ENCODE assay signal across 19 cellular contexts in genomic region chr16:22751685-22752084, GRCh38.
A peak's percentile ranks its signal among the peaks of the same experiment; 100 is the strongest.
DNase-seq lines count a peak whose midpoint lies in the region; ATAC-seq and TF ChIP-seq lines count a peak whose summit lies in the region.
"Had no signal": no experiment of that assay in that cellular context is flagged by ENCODE, and none has a peak within 500 bp of the region (broad histone marks: within the 10 kb centered on the region; RNA-seq: fewer than 3 reads in every experiment).

No MANE protein-coding gene starts in this region.

- TF ChIP-seq CTCF in heart right ventricle (IDR thresholded peaks at IDR 0.05) (no peak), nephron (IDR thresholded peaks at IDR 0.05; ENCODE audit: unreplicated experiment in 3 of 3) (no peak), GM13977 (IDR thresholded peaks at IDR 0.05; ENCODE audit: extremely low read depth, insufficient read depth, missing control alignments) (no peak)

- peaks cover 0 to 11% (median 0%) of the 10 kb centered on the region in 11 donors for H3K9me3 ChIP-seq in heart right ventricle
- no peaks in the 10 kb centered on the region for H3K9me3 ChIP-seq in right cardiac atrium (ENCODE audit: control insufficient read depth, low read length)
- H3K9me3 ChIP-seq: BE2C had no signal

- peak overlapping the region in 1 of 3 experiments; percentile 13 for H3K4me3 Mint-ChIP-seq in nephron
- H3K4me3 Mint-ChIP-seq: CD14-positive monocyte; CD4-positive, alpha-beta T cell; CD8-positive, alpha-beta memory T cell had no signal

- H3K4me3 ChIP-seq in heart right ventricle (no peak overlapping the region), right cardiac atrium (ENCODE audit: low read length) (no peak overlapping the region)
- H3K4me3 ChIP-seq: BLaER1 treated with 17β-estradiol and CSF1 and Interleukin-3, amounts not matched to agents 10 nM and 100 nM had no signal

- no peaks in the 10 kb centered on the region for H3K36me3 Mint-ChIP-seq in nephron (ENCODE audit: low read depth)
- H3K36me3 Mint-ChIP-seq: CD14-positive monocyte; CD8-positive, alpha-beta memory T cell had no signal

- H3K27me3 Mint-ChIP-seq in nephron (ENCODE audit: low read depth) = peaks cover 29% of the 10 kb centered on the region

- no peak for DNase-seq in heart right ventricle
- DNase-seq in right cardiac atrium = no peak
- DNase-seq in NCI-H82 treated with DMSO at 0.1 percent for 48 hours (lab: John Stamatoyannopoulos, UW; ENCODE audit: unreplicated experiment) = peak; percentile 88
- peak; percentile 32 for DNase-seq in superior temporal gyrus (ENCODE audit: extremely low spot score)
- DNase-seq in activated T-cell treated with anti-CD3 and anti-CD28 coated beads for 4 hours = no peak
- no peak for DNase-seq in amniotic stem cell (lab: John Stamatoyannopoulos, UW)
- DNase-seq in GM13977 (ENCODE audit: low spot score) = no peak
- DNase-seq: BE2C; CD4-positive, alpha-beta T cell; CD8-positive, alpha-beta memory T cell; DMS53; DMS79 treated with DMSO at 0.1 percent for 48 hours; GF-D8; H7; HCEC 1CT had no signal

- WGBS in heart right ventricle, 2 donors = 65 to 83% methylated on average over 2 of the region's 2 CpGs
- WGBS in right cardiac atrium = 75% methylated on average over 2 of the region's 2 CpGs

- peak overlapping the region in 2 of 3 experiments; percentile 48 to 79 for H3K27ac Mint-ChIP-seq in nephron
- H3K27ac Mint-ChIP-seq: CD14-positive monocyte; CD4-positive, alpha-beta T cell; CD8-positive, alpha-beta memory T cell had no signal

- peaks cover 3% of the 10 kb centered on the region for H3K9me3 Mint-ChIP-seq in nephron
- H3K9me3 Mint-ChIP-seq: CD4-positive, alpha-beta T cell had no signal

- peaks cover 8% of the 10 kb centered on the region for H3K4me1 Mint-ChIP-seq in nephron
- H3K4me1 Mint-ChIP-seq: CD14-positive monocyte; CD8-positive, alpha-beta memory T cell had no signal

- intact Hi-C loops in heart right ventricle (cut with DNase I) = no loop called here
- intact Hi-C loops in right cardiac atrium (cut with DNase I) = no loop called here

- H3K36me3 ChIP-seq in heart right ventricle = no peaks in the 10 kb centered on the region
- H3K36me3 ChIP-seq: BE2C; BLaER1 treated with 17β-estradiol and CSF1 and Interleukin-3, amounts not matched to agents 10 nM and 100 nM had no signal

- ATAC-seq in heart right ventricle (peak in 5 of 8 donors; percentile 16 to 62 (median 27)), right cardiac atrium (no peak)

- H3K27me3 ChIP-seq in heart right ventricle = peaks cover 0 to 12% (median 0%) of the 10 kb centered on the region in 7 donors
- H3K27me3 ChIP-seq in right cardiac atrium (ENCODE audit: control insufficient read depth, insufficient read depth) = no peaks in the 10 kb centered on the region
- H3K27me3 ChIP-seq: BE2C; BLaER1 treated with 17β-estradiol and CSF1 and Interleukin-3, amounts not matched to agents 10 nM and 100 nM had no signal

- H3K4me1 ChIP-seq in heart right ventricle (no peaks in the 10 kb centered on the region), right cardiac atrium (ENCODE audit: control insufficient read depth, insufficient read depth, low read length) (no peaks in the 10 kb centered on the region)
- H3K4me1 ChIP-seq: BE2C; BLaER1 treated with 17β-estradiol and CSF1 and Interleukin-3, amounts not matched to agents 10 nM and 100 nM had no signal

- in situ Hi-C loops in GM13977 (cut with MboI; ENCODE audit: low pct_unique_long_range_greater_than_20kb, low sequenced_read_pairs, unreplicated experiment) = no loop called here

- H3K27ac ChIP-seq in heart right ventricle (no peak overlapping the region), right cardiac atrium (ENCODE audit: low read length) (no peak overlapping the region)
- H3K27ac ChIP-seq: 22Rv1; BLaER1 treated with 17β-estradiol and CSF1 and Interleukin-3, amounts not matched to agents 10 nM and 100 nM had no signal

Comparison
In these comparisons a context has a peak if more than half of its experiments do, and no peak if none do; other contexts are left out.
1. ATAC-seq: peak in heart right ventricle (5 of 8); none in right cardiac atrium (0 of 2).
2. DNase-seq: peak in NCI-H82 treated with DMSO at 0.1 percent for 48 hours (single experiment) and superior temporal gyrus (single experiment); none in heart right ventricle (0 of 2), right cardiac atrium (0 of 3), activated T-cell treated with anti-CD3 and anti-CD28 coated beads for 4 hours (single experiment), amniotic stem cell (single experiment) and GM13977 (single experiment).